ENCODE assay signal across 9 cellular contexts in genomic region chr16:14309001-14309886, GRCh38.
DNase-seq lines count a peak whose midpoint lies in the region; ATAC-seq and TF ChIP-seq lines count a peak whose summit lies in the region.
"Had no signal": no experiment of that assay in that cellular context is flagged by ENCODE, and none has a peak within 500 bp of the region (broad histone marks: within the 10 kb centered on the region; RNA-seq: fewer than 3 reads in every experiment).

No MANE protein-coding gene starts in this region.

- no peak overlapping the region for H3K27ac ChIP-seq in CD8-positive, alpha-beta memory T cell (ENCODE audit: low read depth, low read length)
- H3K27ac ChIP-seq in HUES64 (ENCODE audit: low read depth, low read length) (peak overlapping the region; percentile 36; the same call in 1 of the 2 replicates), ascending aorta (peak overlapping the region; percentile 21 to 37)
- H3K27ac ChIP-seq: neutrophil had no signal

- peak in 1 of 5 donors; percentile 72 for DNase-seq in CD8-positive, alpha-beta memory T cell
- DNase-seq in ascending aorta (ENCODE audit: low spot score in 2 of 2) (no peak), neural crest cell (ENCODE audit: low read depth, low spot score) (no peak)
- no peak for DNase-seq in activated effector memory CD4-positive, alpha-beta T cell treated with anti-CD3 and anti-CD28 coated beads, Interleukin-2, amount 50 U/mL, for 16 hours

- H3K4me3 Mint-ChIP-seq in CD8-positive, alpha-beta memory T cell: peak overlapping the region; percentile 16 to 76 (median 65)
- H3K4me3 Mint-ChIP-seq in neural crest cell: no peak overlapping the region

- no peaks in the 10 kb centered on the region for H3K36me3 ChIP-seq in CD8-positive, alpha-beta memory T cell (ENCODE audit: insufficient read depth, low read length)
- H3K36me3 ChIP-seq in HUES64 (ENCODE audit: insufficient read depth, low read length) (no peaks in the 10 kb centered on the region), ascending aorta (no peaks in the 10 kb centered on the region)
- H3K36me3 ChIP-seq: neutrophil had no signal

- TF ChIP-seq CTCF in ascending aorta (IDR thresholded peaks at IDR 0.05) (no peak), neural crest cell (conservative IDR thresholded peaks at IDR 0.05) (peak; percentile 41)

- WGBS in HUES64: 75% methylated on average over 24 of the region's 26 CpGs

- peaks cover 34% of the 10 kb centered on the region for H3K4me1 ChIP-seq in CD8-positive, alpha-beta memory T cell (ENCODE audit: insufficient read depth, low read length)
- peaks cover 64% of the 10 kb centered on the region for H3K4me1 ChIP-seq in HUES64 (ENCODE audit: insufficient read depth, low read length)
- H3K4me1 ChIP-seq in ascending aorta: peaks cover 10 to 44% of the 10 kb centered on the region in 2 donors

- H3K9me3 ChIP-seq in CD8-positive, alpha-beta memory T cell (ENCODE audit: low read length): no peaks in the 10 kb centered on the region
- no peaks in the 10 kb centered on the region for H3K9me3 ChIP-seq in HUES64 (ENCODE audit: insufficient read depth, low read depth, low read length)
- H3K9me3 ChIP-seq in ascending aorta: no peaks in the 10 kb centered on the region
- H3K9me3 ChIP-seq: neutrophil had no signal

- H3K27me3 ChIP-seq in CD8-positive, alpha-beta memory T cell (ENCODE audit: insufficient read depth, low read length, poor library complexity, severe bottlenecking): no peaks in the 10 kb centered on the region
- peaks cover 2% of the 10 kb centered on the region; the same call in 1 of the 2 replicates for H3K27me3 ChIP-seq in HUES64 (ENCODE audit: insufficient read depth, low read length)
- no peaks in the 10 kb centered on the region for H3K27me3 ChIP-seq in ascending aorta

- no peak for ATAC-seq in HG03439 (IDR thresholded peaks at IDR 0.05; ENCODE audit: unreplicated experiment)
- ATAC-seq in HG02885 (IDR thresholded peaks at IDR 0.05; ENCODE audit: poor library complexity, unreplicated experiment): no peak
- no peak for ATAC-seq in GM18511 (IDR thresholded peaks at IDR 0.05; ENCODE audit: unreplicated experiment)

- H3K4me1 Mint-ChIP-seq in CD8-positive, alpha-beta memory T cell: peaks cover 12 to 13% (median 13%) of the 10 kb centered on the region in 3 donors
- H3K4me1 Mint-ChIP-seq in neural crest cell: peaks cover 39% of the 10 kb centered on the region

- H3K27me3 Mint-ChIP-seq in CD8-positive, alpha-beta memory T cell: peaks cover 0 to 15% of the 10 kb centered on the region in 2 donors
- peaks cover 30% of the 10 kb centered on the region for H3K27me3 Mint-ChIP-seq in neural crest cell (ENCODE audit: low read depth)

- no peaks in the 10 kb centered on the region for H3K36me3 Mint-ChIP-seq in CD8-positive, alpha-beta memory T cell
- H3K36me3 Mint-ChIP-seq in neural crest cell (ENCODE audit: low read depth): no peaks in the 10 kb centered on the region

- H3K4me3 ChIP-seq in CD8-positive, alpha-beta memory T cell (ENCODE audit: low read length): peak overlapping the region; percentile 56
- H3K4me3 ChIP-seq in HUES64 (ENCODE audit: low read length) (no peak overlapping the region), ascending aorta (no peak overlapping the region)

- H3K9me3 Mint-ChIP-seq in CD8-positive, alpha-beta memory T cell: no peaks in the 10 kb centered on the region
- no peaks in the 10 kb centered on the region for H3K9me3 Mint-ChIP-seq in neural crest cell

- POLR2A ChIA-PET in CD8-positive, alpha-beta memory T cell (lab: Charles Lee): no interaction called here

- no peak overlapping the region for H3K9ac ChIP-seq in HUES64 (ENCODE audit: low read depth, low read length)

- CTCF ChIA-PET in CD8-positive, alpha-beta memory T cell (lab: Charles Lee): interaction anchor here (0.7 to 1.8 kb wide), 2 partner anchors 23 to 30 kb away, joined by 3 to 5 read pairs; no protein-coding TSS in a partner anchor

- H3K27ac Mint-ChIP-seq in CD8-positive, alpha-beta memory T cell: peak overlapping the region in 7 of 8 donors; percentile 2 to 70 (median 38)
- H3K27ac Mint-ChIP-seq in neural crest cell (ENCODE audit: unreplicated experiment): no peak overlapping the region

- intact Hi-C loops in ascending aorta (cut with DNase I): loop anchor here (5.0 kb wide), 1 partner anchor 178 kb away; no protein-coding TSS in a partner anchor
